1 cellular context compared by ENCODE assay signal in the genomic region with DNA sequence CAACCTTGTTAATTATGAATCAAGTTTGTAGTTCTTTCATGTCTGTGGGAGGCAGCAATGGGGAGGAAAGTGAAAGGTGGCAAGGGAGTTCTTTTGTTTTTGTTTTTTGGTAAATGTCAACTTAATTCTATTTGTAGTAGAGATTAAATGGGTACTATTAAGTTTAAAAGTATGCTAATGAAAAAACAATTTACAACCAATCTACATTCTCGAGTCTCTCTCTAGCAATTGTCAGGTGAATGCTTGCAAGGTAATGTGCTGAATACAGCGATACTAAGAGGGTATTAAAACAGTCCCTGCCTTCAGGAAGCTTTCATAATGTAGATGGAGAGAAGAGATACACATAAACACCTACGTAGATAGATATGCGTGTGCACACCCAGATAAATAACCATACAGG.
TF ChIP-seq lines count a peak whose summit lies in the region.

No MANE protein-coding gene starts in this region.

TF ChIP-seq in IMR-90, 13 proteins besides CTCF, POLR2A, EP300 and RAD21:
- TF ChIP-seq RCOR1 (IDR thresholded peaks at IDR 0.05; ENCODE audit: insufficient replicate concordance, low read length) (no peak), FOS (IDR thresholded peaks at IDR 0.05; ENCODE audit: low read depth, low read length) (no peak), CHD1 (IDR thresholded peaks at IDR 0.05; ENCODE audit: low read depth, low read length) (no peak), SMC3 (IDR thresholded peaks at IDR 0.05; ENCODE audit: low read depth, low read length) (no peak), CEBPB (IDR thresholded peaks at IDR 0.05; ENCODE audit: low read depth, low read length) (no peak), MXI1 (IDR thresholded peaks at IDR 0.05; ENCODE audit: borderline replicate concordance, low read depth, low read length) (no peak), RFX5 (IDR thresholded peaks at IDR 0.05; ENCODE audit: low read depth, low read length) (no peak), BHLHE40 (IDR thresholded peaks at IDR 0.05; ENCODE audit: low read depth, low read length) (no peak), NFE2L2 (IDR thresholded peaks at IDR 0.05; ENCODE audit: low read depth, low read length) (no peak), MAFK (IDR thresholded peaks at IDR 0.05; ENCODE audit: low read depth, low read length) (no peak)
- TF ChIP-seq, protein P1, sequence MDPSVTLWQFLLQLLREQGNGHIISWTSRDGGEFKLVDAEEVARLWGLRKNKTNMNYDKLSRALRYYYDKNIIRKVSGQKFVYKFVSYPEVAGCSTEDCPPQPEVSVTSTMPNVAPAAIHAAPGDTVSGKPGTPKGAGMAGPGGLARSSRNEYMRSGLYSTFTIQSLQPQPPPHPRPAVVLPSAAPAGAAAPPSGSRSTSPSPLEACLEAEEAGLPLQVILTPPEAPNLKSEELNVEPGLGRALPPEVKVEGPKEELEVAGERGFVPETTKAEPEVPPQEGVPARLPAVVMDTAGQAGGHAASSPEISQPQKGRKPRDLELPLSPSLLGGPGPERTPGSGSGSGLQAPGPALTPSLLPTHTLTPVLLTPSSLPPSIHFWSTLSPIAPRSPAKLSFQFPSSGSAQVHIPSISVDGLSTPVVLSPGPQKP (IDR thresholded peaks at IDR 0.05; ENCODE audit: borderline replicate concordance, low read depth, low read length) = no peak
- TF ChIP-seq, protein P2, sequence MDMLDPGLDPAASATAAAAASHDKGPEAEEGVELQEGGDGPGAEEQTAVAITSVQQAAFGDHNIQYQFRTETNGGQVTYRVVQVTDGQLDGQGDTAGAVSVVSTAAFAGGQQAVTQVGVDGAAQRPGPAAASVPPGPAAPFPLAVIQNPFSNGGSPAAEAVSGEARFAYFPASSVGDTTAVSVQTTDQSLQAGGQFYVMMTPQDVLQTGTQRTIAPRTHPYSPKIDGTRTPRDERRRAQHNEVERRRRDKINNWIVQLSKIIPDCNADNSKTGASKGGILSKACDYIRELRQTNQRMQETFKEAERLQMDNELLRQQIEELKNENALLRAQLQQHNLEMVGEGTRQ (IDR thresholded peaks at IDR 0.05; ENCODE audit: low read depth, low read length) = no peak
